ENCODE assay signal across 18 cellular contexts in genomic region chrX:121781991-121782390, GRCh38.
DNase-seq lines count a peak whose midpoint lies in the region; ATAC-seq and TF ChIP-seq lines count a peak whose summit lies in the region.
"Had no signal": no experiment of that assay in that cellular context is flagged by ENCODE, and none has a peak within 500 bp of the region (broad histone marks: within the 10 kb centered on the region; RNA-seq: fewer than 3 reads in every experiment).

No MANE protein-coding gene starts in this region.

- POLR2A ChIA-PET in RWPE1 (lab: Yijun Ruan, JAX; ENCODE audit: low non-redundant PET): no interaction called here

- no peak for ATAC-seq in Right ventricle myocardium superior (ENCODE audit: poor library complexity)
- ATAC-seq: GM12878 had no signal

- H3K27ac ChIP-seq in RWPE1: no peak overlapping the region

- CTCF ChIA-PET in RWPE1 (lab: Yijun Ruan, JAX): interaction anchor here (0.5 kb wide), 1 partner anchor 15 kb away, joined by 3 read pairs; no protein-coding TSS in a partner anchor

- TF ChIP-seq CTCF in RWPE1 (conservative IDR thresholded peaks at IDR 0.05; ENCODE audit: low read depth) (no peak), epithelial cell of esophagus (IDR thresholded peaks at IDR 0.05; ENCODE audit: insufficient read depth, low read depth, low read length, missing control alignments) (no peak), foreskin fibroblast (IDR thresholded peaks at IDR 0.05; ENCODE audit: low read depth, low read length) (no peak)

- H3K4me3 ChIP-seq in epithelial cell of esophagus (ENCODE audit: low read length): no peak overlapping the region
- H3K4me3 ChIP-seq in foreskin fibroblast (ENCODE audit: low read depth in 1 of 2, low read length in 2 of 2): no peak overlapping the region
- H3K4me3 ChIP-seq: GM12878 had no signal

- DNase-seq in NCI-H1105 (lab: John Stamatoyannopoulos, UW) (peak; percentile 27), RWPE1 (ENCODE audit: low spot score) (peak; percentile 6), epithelial cell of esophagus (ENCODE audit: low read depth) (peak; percentile 94), Right ventricle myocardium superior (no peak), RKO (ENCODE audit: low spot score) (no peak), foreskin fibroblast (no peak)
- DNase-seq: ACHN; BE2C; C1 segment of cervical spinal cord; CD4-positive, CD25-positive, alpha-beta regulatory T cell; CD8-positive, alpha-beta memory T cell; COR-L47; DMS 273 treated with DMSO at 0.1 percent for 48 hours; DMS53; DND-41; EL; H9 had no signal

- intact Hi-C loops in Right ventricle myocardium superior (cut with DNase I): no loop called here

Comparison
In these comparisons a context has a peak if more than half of its experiments do, and no peak if none do; other contexts are left out.
1. DNase-seq: peak in NCI-H1105 (single experiment), RWPE1 (single experiment) and epithelial cell of esophagus (single experiment); none in Right ventricle myocardium superior (single experiment), RKO (single experiment) and foreskin fibroblast (0 of 2).